In the genomic region with DNA sequence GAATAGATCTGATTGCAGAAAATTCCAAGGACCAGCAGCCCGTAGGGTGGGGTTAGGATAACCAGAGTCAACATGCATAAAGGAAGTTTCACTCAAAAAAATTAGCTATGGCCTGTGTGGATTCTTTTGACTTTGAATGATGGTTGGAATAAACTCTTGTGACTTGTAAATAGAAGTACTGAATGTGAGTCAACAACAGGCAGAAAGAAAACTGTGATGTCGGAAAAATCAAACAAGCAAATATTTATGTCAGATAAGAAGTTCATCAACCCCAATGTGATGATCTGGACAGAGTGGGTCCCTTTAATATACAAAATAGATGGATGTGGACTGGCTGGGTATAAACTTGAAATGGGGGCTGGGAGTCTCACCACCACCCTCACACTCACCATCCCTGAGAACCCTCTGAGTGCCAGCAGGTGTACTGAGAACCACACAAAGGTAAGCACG, we compare ENCODE assay signal across 1 cellular context.
A peak's percentile ranks its signal among the peaks of the same experiment; 100 is the strongest.
TF ChIP-seq lines count a peak whose summit lies in the region.

No MANE protein-coding gene starts in this region.

TF ChIP-seq in liver, 16 proteins besides CTCF, POLR2A, EP300 and RAD21 (continued from another document):
- TF ChIP-seq, protein P1, sequence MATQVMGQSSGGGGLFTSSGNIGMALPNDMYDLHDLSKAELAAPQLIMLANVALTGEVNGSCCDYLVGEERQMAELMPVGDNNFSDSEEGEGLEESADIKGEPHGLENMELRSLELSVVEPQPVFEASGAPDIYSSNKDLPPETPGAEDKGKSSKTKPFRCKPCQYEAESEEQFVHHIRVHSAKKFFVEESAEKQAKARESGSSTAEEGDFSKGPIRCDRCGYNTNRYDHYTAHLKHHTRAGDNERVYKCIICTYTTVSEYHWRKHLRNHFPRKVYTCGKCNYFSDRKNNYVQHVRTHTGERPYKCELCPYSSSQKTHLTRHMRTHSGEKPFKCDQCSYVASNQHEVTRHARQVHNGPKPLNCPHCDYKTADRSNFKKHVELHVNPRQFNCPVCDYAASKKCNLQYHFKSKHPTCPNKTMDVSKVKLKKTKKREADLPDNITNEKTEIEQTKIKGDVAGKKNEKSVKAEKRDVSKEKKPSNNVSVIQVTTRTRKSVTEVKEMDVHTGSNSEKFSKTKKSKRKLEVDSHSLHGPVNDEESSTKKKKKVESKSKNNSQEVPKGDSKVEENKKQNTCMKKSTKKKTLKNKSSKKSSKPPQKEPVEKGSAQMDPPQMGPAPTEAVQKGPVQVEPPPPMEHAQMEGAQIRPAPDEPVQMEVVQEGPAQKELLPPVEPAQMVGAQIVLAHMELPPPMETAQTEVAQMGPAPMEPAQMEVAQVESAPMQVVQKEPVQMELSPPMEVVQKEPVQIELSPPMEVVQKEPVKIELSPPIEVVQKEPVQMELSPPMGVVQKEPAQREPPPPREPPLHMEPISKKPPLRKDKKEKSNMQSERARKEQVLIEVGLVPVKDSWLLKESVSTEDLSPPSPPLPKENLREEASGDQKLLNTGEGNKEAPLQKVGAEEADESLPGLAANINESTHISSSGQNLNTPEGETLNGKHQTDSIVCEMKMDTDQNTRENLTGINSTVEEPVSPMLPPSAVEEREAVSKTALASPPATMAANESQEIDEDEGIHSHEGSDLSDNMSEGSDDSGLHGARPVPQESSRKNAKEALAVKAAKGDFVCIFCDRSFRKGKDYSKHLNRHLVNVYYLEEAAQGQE (IDR thresholded peaks at IDR 0.05) = no peak
- TF ChIP-seq HNF4A (conservative IDR thresholded peaks at IDR 0.05) (peak; percentile 44 to 67), JUND (IDR thresholded peaks at IDR 0.05) (peak; percentile 41 to 46), FOXA1 (IDR thresholded peaks at IDR 0.05) (peak; percentile 42)
- TF ChIP-seq, protein P2, sequence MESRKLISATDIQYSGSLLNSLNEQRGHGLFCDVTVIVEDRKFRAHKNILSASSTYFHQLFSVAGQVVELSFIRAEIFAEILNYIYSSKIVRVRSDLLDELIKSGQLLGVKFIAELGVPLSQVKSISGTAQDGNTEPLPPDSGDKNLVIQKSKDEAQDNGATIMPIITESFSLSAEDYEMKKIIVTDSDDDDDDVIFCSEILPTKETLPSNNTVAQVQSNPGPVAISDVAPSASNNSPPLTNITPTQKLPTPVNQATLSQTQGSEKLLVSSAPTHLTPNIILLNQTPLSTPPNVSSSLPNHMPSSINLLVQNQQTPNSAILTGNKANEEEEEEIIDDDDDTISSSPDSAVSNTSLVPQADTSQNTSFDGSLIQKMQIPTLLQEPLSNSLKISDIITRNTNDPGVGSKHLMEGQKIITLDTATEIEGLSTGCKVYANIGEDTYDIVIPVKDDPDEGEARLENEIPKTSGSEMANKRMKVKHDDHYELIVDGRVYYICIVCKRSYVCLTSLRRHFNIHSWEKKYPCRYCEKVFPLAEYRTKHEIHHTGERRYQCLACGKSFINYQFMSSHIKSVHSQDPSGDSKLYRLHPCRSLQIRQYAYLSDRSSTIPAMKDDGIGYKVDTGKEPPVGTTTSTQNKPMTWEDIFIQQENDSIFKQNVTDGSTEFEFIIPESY (IDR thresholded peaks at IDR 0.05) = no peak
